9 cellular contexts compared by ENCODE assay signal in the genomic region with DNA sequence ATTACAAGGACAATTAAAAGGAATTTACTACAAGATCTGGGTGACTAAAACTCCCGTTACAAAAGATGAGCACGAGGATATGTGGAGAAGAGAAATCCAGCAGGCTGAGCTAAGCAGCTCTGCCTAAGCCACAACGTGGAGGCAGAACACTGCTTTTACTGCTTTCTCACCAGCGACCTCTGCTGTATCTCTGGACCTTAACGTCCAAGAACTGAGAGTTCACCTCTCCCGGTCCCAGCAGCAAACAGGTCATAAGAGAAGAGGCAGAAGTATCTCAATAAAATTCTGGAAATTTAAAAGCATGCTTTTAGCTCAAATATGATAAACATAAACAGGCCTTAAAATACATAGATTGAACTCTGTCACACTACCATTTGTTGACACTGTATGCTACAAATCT.
DNase-seq lines count a peak whose midpoint lies in the region; ATAC-seq, FAIRE-seq and TF ChIP-seq lines count a peak whose summit lies in the region.
"Had no signal": no experiment of that assay in that cellular context is flagged by ENCODE, and none has a peak within 500 bp of the region (broad histone marks: within the 10 kb centered on the region; RNA-seq: fewer than 3 reads in every experiment).

No MANE protein-coding gene starts in this region.

- ATAC-seq in psoas muscle (peak; percentile 79 to 90 (median 84)), GM18511 (IDR thresholded peaks at IDR 0.05; ENCODE audit: unreplicated experiment) (no peak)

- TF ChIP-seq CTCF in fibroblast of villous mesenchyme (IDR thresholded peaks at IDR 0.05; ENCODE audit: insufficient read depth, low read depth, low read length) (peak; percentile 67), psoas muscle (IDR thresholded peaks at IDR 0.05) (peak; percentile 44), tibial artery (IDR thresholded peaks at IDR 0.05) (peak in 1 of 2 experiments; percentile 17)

- peaks cover 0 to 9% of the 10 kb centered on the region in 2 donors for H3K36me3 ChIP-seq in psoas muscle (ENCODE audit: insufficient read depth in 1 of 2, low read depth in 1 of 2)
- H3K36me3 ChIP-seq in tibial artery, result peaks cover 6 to 17% (median 15%) of the 10 kb centered on the region in 3 donors

- WGBS in psoas muscle, 3 donors, result 23 to 35% (median 28%) methylated on average over 6 of the region's 6 CpGs

- H3K9me3 ChIP-seq in psoas muscle (no peaks in the 10 kb centered on the region), tibial artery (no peaks in the 10 kb centered on the region)

- intact Hi-C loops in psoas muscle (cut with DNase I), result no loop called here
- intact Hi-C loops in tibial artery (cut with DNase I; ENCODE audit: low total_unique reads), result no loop called here

- FAIRE-seq in A204.1 (lab: Jason Lieb, UNC), result peak; percentile 81
- FAIRE-seq in GM18507 (lab: Jason Lieb, UNC), result peak; percentile 26

- H3K4me1 ChIP-seq in psoas muscle (no peaks in the 10 kb centered on the region), tibial artery (no peaks in the 10 kb centered on the region)

- DNase-seq in GM18507 (ENCODE audit: extremely low spot score, insufficient read length, low read depth) (no peak), RPMI7951 (ENCODE audit: low read depth) (peak; percentile 21), fibroblast of villous mesenchyme (ENCODE audit: low read depth) (peak; percentile 65), psoas muscle (no peak), LoVo (ENCODE audit: low spot score) (no peak), tibial artery (no peak)
- DNase-seq: activated naive CD8-positive, alpha-beta T cell treated with anti-CD3 and anti-CD28 coated beads, Interleukin-2, amount 10 ng/mL, durations not matched to agents 7 days and 5 days had no signal

- H3K27me3 ChIP-seq in psoas muscle (ENCODE audit: insufficient read depth in 3 of 3, low read length in 2 of 3) (no peaks in the 10 kb centered on the region), tibial artery (no peaks in the 10 kb centered on the region)

- no peak overlapping the region for H3K27ac ChIP-seq in psoas muscle
- H3K27ac ChIP-seq in tibial artery, result no peak overlapping the region

- H3K4me3 ChIP-seq in fibroblast of villous mesenchyme (ENCODE audit: low read depth, low read length), result no peak overlapping the region
- H3K4me3 ChIP-seq in psoas muscle, result no peak overlapping the region
- H3K4me3 ChIP-seq in tibial artery, result no peak overlapping the region

Comparison
In these comparisons a context has a peak if more than half of its experiments do, and no peak if none do; other contexts are left out.
1. DNase-seq: peak in RPMI7951 (single experiment) and fibroblast of villous mesenchyme (single experiment); none in GM18507 (single experiment), psoas muscle (0 of 2), LoVo (single experiment) and tibial artery (0 of 2).